In genomic region chr6:107079429-107079828, GRCh38 we compare ENCODE assay signal across 1 cellular context.
TF ChIP-seq lines count a peak whose summit lies in the region.

No MANE protein-coding gene starts in this region.

TF ChIP-seq in WTC11, 78 proteins besides CTCF, POLR2A, EP300 and RAD21:
- no peak for TF ChIP-seq E2F4 (CRISPR knock-in tag; IDR thresholded peaks at IDR 0.05; ENCODE audit: borderline replicate concordance, low read depth)
- no peak for TF ChIP-seq ZNF425 (CRISPR knock-in tag; conservative IDR thresholded peaks at IDR 0.05)
- no peak for TF ChIP-seq ZNF263 (CRISPR knock-in tag; IDR thresholded peaks at IDR 0.05; ENCODE audit: low read depth)
- TF ChIP-seq ATF1 (CRISPR knock-in tag; IDR thresholded peaks at IDR 0.05): no peak
- TF ChIP-seq TCF7 (CRISPR knock-in tag; IDR thresholded peaks at IDR 0.05; ENCODE audit: low read depth): no peak
- no peak for TF ChIP-seq GRHL2 (CRISPR knock-in tag; IDR thresholded peaks at IDR 0.05; ENCODE audit: insufficient replicate concordance, severe bottlenecking)
- no peak for TF ChIP-seq PREB (CRISPR knock-in tag; IDR thresholded peaks at IDR 0.05; ENCODE audit: borderline replicate concordance)
- TF ChIP-seq USF2 (CRISPR knock-in tag; IDR thresholded peaks at IDR 0.05): no peak
- TF ChIP-seq OVOL2 (CRISPR knock-in tag; IDR thresholded peaks at IDR 0.05; ENCODE audit: borderline replicate concordance): no peak
